9 cellular contexts compared by ENCODE assay signal in genomic region chrX:41442824-41443560, GRCh38. TPM values are rescaled to one million over a fixed set of nuclear protein-coding genes. Genes with fewer than 3 reads are reported as not detected.
A peak's percentile ranks its signal among the peaks of the same experiment; 100 is the strongest.
DNase-seq lines count a peak whose midpoint lies in the region; ATAC-seq and TF ChIP-seq lines count a peak whose summit lies in the region.
"Had no signal": no experiment of that assay in that cellular context is flagged by ENCODE, and none has a peak within 500 bp of the region (broad histone marks: within the 10 kb centered on the region; RNA-seq: fewer than 3 reads in every experiment).

No MANE protein-coding gene starts in this region.

- H3K9me3 Mint-ChIP-seq in central memory CD8-positive, alpha-beta T cell = no peaks in the 10 kb centered on the region
- H3K9me3 Mint-ChIP-seq in naive thymus-derived CD8-positive, alpha-beta T cell = no peaks in the 10 kb centered on the region

- peak overlapping the region; percentile 85 for H3K4me2 ChIP-seq in DOHH2 (ENCODE audit: low read length)

- H3K36me3 Mint-ChIP-seq in central memory CD8-positive, alpha-beta T cell (ENCODE audit: insufficient read depth) = peaks cover 1% of the 10 kb centered on the region
- no peaks in the 10 kb centered on the region for H3K36me3 Mint-ChIP-seq in naive thymus-derived CD8-positive, alpha-beta T cell

- TF ChIP-seq CTCF in DOHH2 (IDR thresholded peaks at IDR 0.05; ENCODE audit: low read depth, low read length, poor library complexity, severe bottlenecking) = no peak

- no peaks in the 10 kb centered on the region for H3K27me3 Mint-ChIP-seq in central memory CD8-positive, alpha-beta T cell
- H3K27me3 Mint-ChIP-seq in naive thymus-derived CD8-positive, alpha-beta T cell = no peaks in the 10 kb centered on the region

- no peaks in the 10 kb centered on the region for H3K27me3 ChIP-seq in DOHH2 (ENCODE audit: control insufficient read depth, low read length)

- no peak overlapping the region for H3K27ac Mint-ChIP-seq in central memory CD8-positive, alpha-beta T cell (ENCODE audit: low read depth)
- peak overlapping the region in 5 of 10 donors; percentile 6 to 72 (median 21) for H3K27ac Mint-ChIP-seq in naive thymus-derived CD8-positive, alpha-beta T cell

- H3K27ac ChIP-seq in DOHH2 (ENCODE audit: low read depth, low read length) = peak overlapping the region; percentile 74

- peaks cover 43% of the 10 kb centered on the region for H3K79me2 ChIP-seq in DOHH2 (ENCODE audit: control insufficient read depth, low read length)

- peaks cover 6% of the 10 kb centered on the region for H3K4me1 Mint-ChIP-seq in central memory CD8-positive, alpha-beta T cell
- peaks cover 0 to 9% (median 2%) of the 10 kb centered on the region in 4 donors for H3K4me1 Mint-ChIP-seq in naive thymus-derived CD8-positive, alpha-beta T cell

- DNase-seq in central memory CD8-positive, alpha-beta T cell (ENCODE audit: low spot score in 2 of 2) = no peak
- no peak for DNase-seq in naive thymus-derived CD8-positive, alpha-beta T cell
- DNase-seq in UCSD-AML1 (lab: John Stamatoyannopoulos, UW; ENCODE audit: unreplicated experiment) (no peak), NCI-H226 (no peak), T1000 (lab: John Stamatoyannopoulos, UW) (no peak), Ammon's horn (ENCODE audit: low spot score) (no peak)

- peaks cover 51% of the 10 kb centered on the region for H3K4me1 ChIP-seq in DOHH2 (ENCODE audit: control insufficient read depth, low read length)

- no peaks in the 10 kb centered on the region for H3K9me3 ChIP-seq in DOHH2 (ENCODE audit: control insufficient read depth, insufficient read depth, low read length)

- H3K4me3 ChIP-seq in DOHH2 (ENCODE audit: low read length) = peak overlapping the region; percentile 76

- no peaks in the 10 kb centered on the region for H3K9me2 ChIP-seq in DOHH2 (replicated peaks; ENCODE audit: control insufficient read depth, low read length)

- no peaks in the 10 kb centered on the region for H3K36me3 ChIP-seq in DOHH2 (ENCODE audit: control insufficient read depth, low read length)

- POLR2A ChIA-PET in naive thymus-derived CD8-positive, alpha-beta T cell (lab: Charles Lee) = interaction anchor here (1.7 kb wide), 1 partner anchor 110 kb away, joined by 4 read pairs; the partner anchor contains the start of gene DDX3X

- H4K20me1 ChIP-seq in DOHH2 (ENCODE audit: control insufficient read depth, insufficient read depth, low read depth, low read length) = no peaks in the 10 kb centered on the region

- peak overlapping the region; percentile 62 for H3K4me3 Mint-ChIP-seq in central memory CD8-positive, alpha-beta T cell
- H3K4me3 Mint-ChIP-seq in naive thymus-derived CD8-positive, alpha-beta T cell = peak overlapping the region; percentile 33 to 70 (median 58)

- ATAC-seq in HG03378 (IDR thresholded peaks at IDR 0.05; ENCODE audit: unreplicated experiment) = peak; percentile 11
- ATAC-seq in central memory CD8-positive, alpha-beta T cell (replicated peaks; ENCODE audit: extremely low read depth, poor library complexity, severe bottlenecking) = no peak
- ATAC-seq in naive thymus-derived CD8-positive, alpha-beta T cell = no peak

- H3F3A ChIP-seq in DOHH2 (ENCODE audit: control insufficient read depth, insufficient read depth) = no peaks in the 10 kb centered on the region

RNA-seq across cellular contexts. Expression of gene NYX, which starts 4.2 kb away (rescaled TPM):
- not detected for total RNA-seq in naive thymus-derived CD8-positive, alpha-beta T cell
- polyA plus RNA-seq in naive thymus-derived CD8-positive, alpha-beta T cell = not detected
- total RNA-seq: lower leg skin had no signal
